ENCODE assay signal across 1 cellular context in the genomic region with DNA sequence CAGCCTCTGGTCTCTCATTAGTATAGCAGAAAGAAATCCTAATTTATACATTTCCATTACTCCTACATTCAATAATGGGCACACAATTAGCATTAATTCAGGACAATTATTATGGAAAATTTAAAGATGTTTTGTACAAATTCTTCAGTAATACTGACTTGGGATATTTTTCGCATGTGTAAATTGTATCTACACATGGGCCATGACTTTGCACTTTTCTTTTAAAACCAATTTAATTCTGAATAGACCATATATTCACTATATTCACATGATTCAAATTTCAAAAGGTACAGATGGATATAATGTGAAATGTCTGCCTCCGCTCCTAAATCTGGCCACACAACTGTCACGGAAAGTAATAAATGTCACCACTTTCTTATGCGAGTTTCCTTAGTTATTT.
TF ChIP-seq lines count a peak whose summit lies in the region.

No MANE protein-coding gene starts in this region.

TF ChIP-seq in A549, 52 proteins besides CTCF, POLR2A, EP300 and RAD21 (continued from another document):
- TF ChIP-seq FOSL2 (IDR thresholded peaks at IDR 0.05) = no peak
- TF ChIP-seq FOSL2 (CRISPR knock-in tag; IDR thresholded peaks at IDR 0.05) = no peak
- TF ChIP-seq SMC3 (IDR thresholded peaks at IDR 0.05) = no peak
- peak; percentile 29 for TF ChIP-seq MAFK (IDR thresholded peaks at IDR 0.05; ENCODE audit: partially characterized antibody)
- TF ChIP-seq SREBF2 (IDR thresholded peaks at IDR 0.05) = no peak
- TF ChIP-seq FOXS1 (CRISPR knock-in tag; IDR thresholded peaks at IDR 0.05) = no peak
- peak; percentile 52 for TF ChIP-seq NFE2L2 (conservative IDR thresholded peaks at IDR 0.05; ENCODE audit: low read length)
- no peak for TF ChIP-seq TFCP2L1 (CRISPR knock-in tag; IDR thresholded peaks at IDR 0.05)
- no peak for TF ChIP-seq PHF8 (IDR thresholded peaks at IDR 0.05; ENCODE audit: borderline replicate concordance, low read depth)
- no peak for TF ChIP-seq POLR2AphosphoS2 (conservative IDR thresholded peaks at IDR 0.05; ENCODE audit: low read length)
- TF ChIP-seq, protein P1, sequence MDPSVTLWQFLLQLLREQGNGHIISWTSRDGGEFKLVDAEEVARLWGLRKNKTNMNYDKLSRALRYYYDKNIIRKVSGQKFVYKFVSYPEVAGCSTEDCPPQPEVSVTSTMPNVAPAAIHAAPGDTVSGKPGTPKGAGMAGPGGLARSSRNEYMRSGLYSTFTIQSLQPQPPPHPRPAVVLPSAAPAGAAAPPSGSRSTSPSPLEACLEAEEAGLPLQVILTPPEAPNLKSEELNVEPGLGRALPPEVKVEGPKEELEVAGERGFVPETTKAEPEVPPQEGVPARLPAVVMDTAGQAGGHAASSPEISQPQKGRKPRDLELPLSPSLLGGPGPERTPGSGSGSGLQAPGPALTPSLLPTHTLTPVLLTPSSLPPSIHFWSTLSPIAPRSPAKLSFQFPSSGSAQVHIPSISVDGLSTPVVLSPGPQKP (IDR thresholded peaks at IDR 0.05; ENCODE audit: low read depth, low read length) = no peak
- TF ChIP-seq GATA3 (IDR thresholded peaks at IDR 0.05; ENCODE audit: borderline replicate concordance) = no peak
- no peak for TF ChIP-seq ZNF302 (CRISPR knock-in tag; IDR thresholded peaks at IDR 0.05)
- no peak for TF ChIP-seq RARB (CRISPR knock-in tag; IDR thresholded peaks at IDR 0.05)
